Comparison of ENCODE assay signal across 9 cellular contexts in the genomic region with DNA sequence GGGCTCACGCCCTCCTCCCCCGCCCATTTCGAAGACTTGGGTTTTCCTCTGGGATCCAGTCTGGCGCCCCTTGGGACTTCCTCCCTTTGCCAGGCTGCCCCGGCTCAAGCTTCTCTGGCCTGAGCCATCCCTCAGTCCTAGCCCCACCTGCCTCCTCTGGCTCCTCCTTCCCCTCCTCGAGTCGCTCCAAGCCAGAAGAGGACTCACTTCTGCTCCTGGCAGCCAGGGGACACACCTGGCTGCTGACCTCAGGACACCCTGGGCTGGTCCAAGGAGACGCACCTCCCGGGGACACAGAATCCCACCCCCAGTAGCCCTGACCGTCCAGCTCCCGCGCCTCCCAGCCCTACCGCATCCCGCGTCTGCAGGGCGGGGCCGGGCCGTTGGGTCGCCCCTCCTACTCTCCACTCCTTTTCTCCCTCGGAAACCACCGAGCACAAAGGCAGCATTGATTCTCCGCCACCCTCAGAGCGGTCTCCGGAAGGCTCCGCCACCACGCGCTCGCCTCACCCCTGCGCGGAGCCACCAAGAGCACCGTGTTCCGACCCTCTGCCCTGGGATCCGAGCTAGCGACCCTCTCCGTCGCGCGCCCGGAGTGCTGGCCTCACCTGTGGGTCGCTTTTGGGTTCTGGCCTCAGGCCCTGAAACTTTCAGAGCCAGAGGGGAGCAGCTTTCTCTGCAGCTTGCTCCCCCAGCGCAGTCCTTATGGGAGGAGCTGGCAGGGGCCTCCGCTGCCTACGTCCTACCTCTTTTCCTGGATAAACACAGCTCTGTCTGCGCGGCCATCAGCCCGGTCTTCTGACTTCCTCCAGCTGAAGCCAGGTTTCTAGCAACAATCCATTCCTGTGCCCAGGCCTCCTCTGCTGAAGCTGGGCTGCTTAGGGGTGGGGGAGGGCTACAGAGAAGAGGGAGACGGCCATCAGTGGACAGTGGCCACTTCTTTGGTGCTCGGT. TPM values are rescaled to one million over a fixed set of nuclear protein-coding genes. Genes with fewer than 3 reads are reported as not detected.
DNase-seq lines count a peak whose midpoint lies in the region; ATAC-seq, FAIRE-seq and TF ChIP-seq lines count a peak whose summit lies in the region.
"Had no signal": no experiment of that assay in that cellular context is flagged by ENCODE, and none has a peak within 500 bp of the region (broad histone marks: within the 10 kb centered on the region; RNA-seq: fewer than 3 reads in every experiment).

Gene C2CD4D (minus strand): TSS at position 364 of the 953 bp plus-strand sequence. CDS start 831 bp downstream, outside the sequence.

- peak; percentile 71 for DNase-seq in T-helper 22 cell (ENCODE audit: low read depth)
- DNase-seq in MCF 10A (ENCODE audit: unreplicated experiment), result peak; percentile 84
- DNase-seq in keratinocyte (ENCODE audit: low read depth, low spot score), result no peak
- DNase-seq in stimulated activated CD4-positive, alpha-beta T cell treated with anti-CD3 and anti-CD28 coated beads, Interleukin-12 subunit alpha, Interleukin-12 subunit beta, amount 100 ng/mL, for 48 hours (ENCODE audit: low read depth in 2 of 3, low spot score in 1 of 3), result peak; percentile 40 to 70 (median 58)
- DNase-seq in uterus, result no peak

- no peaks in the 10 kb centered on the region for H3K9me3 Mint-ChIP-seq in MCF 10A (ENCODE audit: unreplicated experiment)

- peak within 1 kb of the TSS; percentile 92 for H3K27ac ChIP-seq in C4-2B
- H3K27ac ChIP-seq in HUES48 (ENCODE audit: low read depth, low read length), result peak within 1 kb of the TSS; percentile 52
- peak within 1 kb of the TSS; percentile 83 for H3K27ac ChIP-seq in keratinocyte (ENCODE audit: control insufficient read depth, insufficient read depth, low read length)
- no peak within 1 kb of the TSS for H3K27ac ChIP-seq in uterus

- H3K4me1 ChIP-seq in HUES48 (ENCODE audit: control insufficient read depth, insufficient read depth, low read length), result peaks cover 21% of the 10 kb centered on the region
- peaks cover 31% of the 10 kb centered on the region for H3K4me1 ChIP-seq in keratinocyte (ENCODE audit: control insufficient read depth, extremely low read depth, insufficient read depth, low read length)
- peaks cover 0 to 7% of the 10 kb centered on the region in 2 donors for H3K4me1 ChIP-seq in uterus

- H4K20me1 ChIP-seq in keratinocyte (ENCODE audit: control insufficient read depth, extremely low read depth, insufficient read depth, low read length), result no peaks in the 10 kb centered on the region

- H3K36me3 ChIP-seq in HUES48 (ENCODE audit: control insufficient read depth, insufficient read depth, low read length), result no peaks in the 10 kb centered on the region
- H3K36me3 ChIP-seq in keratinocyte (ENCODE audit: control insufficient read depth in 2 of 2, extremely low read depth in 1 of 2, insufficient read depth in 2 of 2, low read length in 2 of 2), result no peaks in the 10 kb centered on the region
- no peaks in the 10 kb centered on the region for H3K36me3 ChIP-seq in uterus

- ATAC-seq in GM21737 (IDR thresholded peaks at IDR 0.05; ENCODE audit: unreplicated experiment), result no peak

- H3K4me3 ChIP-seq in HUES48 (ENCODE audit: low read depth, low read length) (peak within 1 kb of the TSS; percentile 60), keratinocyte (ENCODE audit: control insufficient read depth in 2 of 3, extremely low read depth in 1 of 3, insufficient read depth in 2 of 3, low read depth in 1 of 3, low read length in 3 of 3) (peak within 1 kb of the TSS; percentile 44 to 66 (median 60)), uterus (peak within 1 kb of the TSS in 1 of 2 donors; percentile 28)

- FAIRE-seq in keratinocyte (lab: Jason Lieb, UNC), result peak; percentile 85
- FAIRE-seq: islet of Langerhans had no signal

- no peaks in the 10 kb centered on the region for H3K27me3 Mint-ChIP-seq in MCF 10A (ENCODE audit: insufficient read depth, unreplicated experiment)

- H3K4me1 Mint-ChIP-seq in MCF 10A (ENCODE audit: insufficient read depth, unreplicated experiment), result peaks cover 41% of the 10 kb centered on the region

- H2AFZ ChIP-seq in keratinocyte (ENCODE audit: control insufficient read depth, low read length), result peak within 1 kb of the TSS; percentile 92

- CTCF ChIA-PET in MCF 10A (lab: Yijun Ruan, JAX), result interaction anchor here (0.5 to 2.9 kb wide), 18 partner anchors 9 to 422 kb away, joined by 3 to 10 read pairs (median 4); partner anchors contain the start of genes MRPL9, THEM4 and THEM5

- H3K9me1 ChIP-seq in keratinocyte (ENCODE audit: control insufficient read depth, extremely low read depth, insufficient read depth, low read length), result peaks cover 2% of the 10 kb centered on the region

- peak within 1 kb of the TSS; percentile 84 for H3K4me2 ChIP-seq in keratinocyte (ENCODE audit: control insufficient read depth, extremely low read depth, insufficient read depth, low read depth, low read length)

- H3K27me3 ChIP-seq in HUES48 (ENCODE audit: control insufficient read depth, insufficient read depth, low read length), result peaks cover 43% of the 10 kb centered on the region
- H3K27me3 ChIP-seq in keratinocyte (ENCODE audit: control insufficient read depth, extremely low read depth, insufficient read depth, low read length), result no peaks in the 10 kb centered on the region
- peaks cover 11 to 17% of the 10 kb centered on the region in 2 donors for H3K27me3 ChIP-seq in uterus

- no peaks in the 10 kb centered on the region for H3K79me2 ChIP-seq in keratinocyte (ENCODE audit: control insufficient read depth, insufficient read depth, low read length)

- POLR2A ChIA-PET in MCF 10A (lab: Yijun Ruan, JAX), result interaction anchor here (0.6 to 2.4 kb wide), 8 partner anchors 13 to 640 kb away, joined by 3 to 12 read pairs (median 3); partner anchors contain the start of genes THEM4 and THEM5

- H3K27ac Mint-ChIP-seq in MCF 10A (ENCODE audit: low read depth, unreplicated experiment), result peak within 1 kb of the TSS; percentile 91

- H3K9ac ChIP-seq in HUES48 (ENCODE audit: low read depth, low read length), result peak within 1 kb of the TSS; percentile 78
- peak within 1 kb of the TSS; percentile 80 for H3K9ac ChIP-seq in keratinocyte (ENCODE audit: control insufficient read depth, extremely low read depth, insufficient read depth, low read length)

- H3K36me3 Mint-ChIP-seq in MCF 10A (ENCODE audit: insufficient read depth, unreplicated experiment), result no peaks in the 10 kb centered on the region

- peak within 1 kb of the TSS; percentile 85 for H3K4me3 Mint-ChIP-seq in MCF 10A (ENCODE audit: unreplicated experiment)

- intact Hi-C loops in MCF 10A (cut with micrococcal nuclease) (loop anchor here (5.0 kb wide), 1 partner anchor 47 kb away; the partner anchor contains the start of gene TDRKH), uterus (cut with DNase I; ENCODE audit: low total_unique reads) (no loop called here)

- peak in 1 of 2 donors; percentile 51 for TF ChIP-seq POLR2A in uterus (IDR thresholded peaks at IDR 0.05)

- dilution Hi-C loops in keratinocyte (cut with MboI; ENCODE audit: extremely low pct_ligation_motif_present, low sequenced_read_pairs), result no loop called here

- BruUV-seq in MCF 10A (replicated peaks; lab: Mats Ljungman, UMichigan), result no TSS peak

- no peaks in the 10 kb centered on the region for H3K9me3 ChIP-seq in HUES48 (ENCODE audit: control insufficient read depth, insufficient read depth, low read length)
- no peaks in the 10 kb centered on the region for H3K9me3 ChIP-seq in keratinocyte (ENCODE audit: control insufficient read depth, low read depth, low read length)
- no peaks in the 10 kb centered on the region for H3K9me3 ChIP-seq in uterus

- no peak; the same call in 1 of the 2 replicates for TF ChIP-seq CTCF in C4-2B (conservative IDR thresholded peaks at IDR 0.05)
- TF ChIP-seq CTCF in MCF 10A (IDR thresholded peaks at IDR 0.05; ENCODE audit: unreplicated experiment), result no peak
- no peak for TF ChIP-seq CTCF in keratinocyte (optimal IDR thresholded peaks at IDR 0.05 in 1 of 3, IDR thresholded peaks at IDR 0.05 in 1 of 3, conservative IDR thresholded peaks at IDR 0.05 in 1 of 3; ENCODE audit: extremely low read depth in 1 of 3, insufficient read depth in 2 of 3, low read length in 3 of 3)
- TF ChIP-seq CTCF in uterus (IDR thresholded peaks at IDR 0.05), result no peak

RNA-seq across cellular contexts. Expression of gene C2CD4D, which starts in this region (rescaled TPM):
- total RNA-seq in MCF 10A (2022) (not detected in 2 replicates), uterus (not detected)
- polyA plus RNA-seq in keratinocyte, result 0.05 to 0.08 TPM (median 0.05 TPM) in 3 replicates
- not detected for polyA plus RNA-seq in keratinocyte (2011; ENCODE audit: low read depth)
- polyA plus RNA-seq in keratinocyte (2011; cell fraction: cytosol; rRNA removed), result 0.05 TPM in 1 of 2 replicates, not detected in the other
- polyA plus RNA-seq in keratinocyte (2011; cell fraction: nucleus; rRNA removed), result 0.08 and 0.09 TPM in 2 replicates
- 0.17 and 0.27 TPM in 2 replicates for polyA plus RNA-seq in keratinocyte (2012; ENCODE audit: low replicate concordance)
- polyA minus RNA-seq in keratinocyte, result not detected in 3 replicates
- not detected for polyA minus RNA-seq in keratinocyte (2011; cell fraction: cytosol; rRNA and poly(A)+ RNA removed)
- not detected in 2 replicates for polyA minus RNA-seq in keratinocyte (2011; cell fraction: nucleus; rRNA and poly(A)+ RNA removed)

Comparison
In these comparisons a context has a peak if more than half of its experiments do, and no peak if none do; other contexts are left out.
1. Peak in DNase-seq in MCF 10A; RNA of the gene not detected or under 1 TPM.
2. H3K27ac ChIP-seq: peak in C4-2B (single experiment), HUES48 (single experiment) and keratinocyte (single experiment); none in uterus (0 of 2).
3. DNase-seq: peak in T-helper 22 cell (single experiment) and stimulated activated CD4-positive, alpha-beta T cell treated with anti-CD3 and anti-CD28 coated beads, Interleukin-12 subunit alpha, Interleukin-12 subunit beta, amount 100 ng/mL, for 48 hours (3 of 3); none in keratinocyte (single experiment) and uterus (0 of 2).